1 cellular context compared by ENCODE assay signal in the genomic region with DNA sequence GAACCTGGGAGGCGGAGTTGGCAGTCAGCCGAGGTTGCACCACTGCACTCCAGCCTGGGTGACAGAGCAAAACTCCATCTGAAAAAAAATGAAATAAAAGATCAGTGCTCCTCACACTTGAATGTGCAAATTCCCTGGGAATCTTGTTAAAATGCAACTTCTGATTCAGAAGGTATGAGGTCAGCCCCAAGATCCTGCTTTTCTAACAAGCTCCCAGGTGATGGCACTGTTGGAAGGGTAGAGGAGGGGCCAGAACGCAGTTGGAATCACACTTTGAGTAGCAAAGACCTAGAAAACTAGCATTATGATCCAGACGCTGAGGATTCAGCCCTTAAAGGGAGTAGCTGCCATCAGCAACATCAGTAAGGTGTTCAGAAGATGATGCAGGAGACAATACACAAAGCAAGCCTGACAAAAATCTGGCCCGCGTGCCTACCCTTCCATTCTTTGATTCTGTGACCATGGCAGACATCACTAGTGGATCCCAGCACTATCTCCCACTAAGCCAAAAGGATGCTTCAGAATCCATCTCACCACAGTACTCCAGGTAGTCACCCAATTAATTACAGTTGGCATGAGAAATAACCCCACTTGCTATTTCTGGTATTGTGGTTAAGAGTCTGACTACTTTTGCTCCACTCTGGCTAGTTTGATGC.
TF ChIP-seq lines count a peak whose summit lies in the region.

No MANE protein-coding gene starts in this region.

TF ChIP-seq in GM23338, 12 proteins besides CTCF, POLR2A, EP300 and RAD21 (continued from another document):
- TF ChIP-seq POLR2AphosphoS5 (IDR thresholded peaks at IDR 0.05; ENCODE audit: low read depth), result no peak
- TF ChIP-seq, protein P1, sequence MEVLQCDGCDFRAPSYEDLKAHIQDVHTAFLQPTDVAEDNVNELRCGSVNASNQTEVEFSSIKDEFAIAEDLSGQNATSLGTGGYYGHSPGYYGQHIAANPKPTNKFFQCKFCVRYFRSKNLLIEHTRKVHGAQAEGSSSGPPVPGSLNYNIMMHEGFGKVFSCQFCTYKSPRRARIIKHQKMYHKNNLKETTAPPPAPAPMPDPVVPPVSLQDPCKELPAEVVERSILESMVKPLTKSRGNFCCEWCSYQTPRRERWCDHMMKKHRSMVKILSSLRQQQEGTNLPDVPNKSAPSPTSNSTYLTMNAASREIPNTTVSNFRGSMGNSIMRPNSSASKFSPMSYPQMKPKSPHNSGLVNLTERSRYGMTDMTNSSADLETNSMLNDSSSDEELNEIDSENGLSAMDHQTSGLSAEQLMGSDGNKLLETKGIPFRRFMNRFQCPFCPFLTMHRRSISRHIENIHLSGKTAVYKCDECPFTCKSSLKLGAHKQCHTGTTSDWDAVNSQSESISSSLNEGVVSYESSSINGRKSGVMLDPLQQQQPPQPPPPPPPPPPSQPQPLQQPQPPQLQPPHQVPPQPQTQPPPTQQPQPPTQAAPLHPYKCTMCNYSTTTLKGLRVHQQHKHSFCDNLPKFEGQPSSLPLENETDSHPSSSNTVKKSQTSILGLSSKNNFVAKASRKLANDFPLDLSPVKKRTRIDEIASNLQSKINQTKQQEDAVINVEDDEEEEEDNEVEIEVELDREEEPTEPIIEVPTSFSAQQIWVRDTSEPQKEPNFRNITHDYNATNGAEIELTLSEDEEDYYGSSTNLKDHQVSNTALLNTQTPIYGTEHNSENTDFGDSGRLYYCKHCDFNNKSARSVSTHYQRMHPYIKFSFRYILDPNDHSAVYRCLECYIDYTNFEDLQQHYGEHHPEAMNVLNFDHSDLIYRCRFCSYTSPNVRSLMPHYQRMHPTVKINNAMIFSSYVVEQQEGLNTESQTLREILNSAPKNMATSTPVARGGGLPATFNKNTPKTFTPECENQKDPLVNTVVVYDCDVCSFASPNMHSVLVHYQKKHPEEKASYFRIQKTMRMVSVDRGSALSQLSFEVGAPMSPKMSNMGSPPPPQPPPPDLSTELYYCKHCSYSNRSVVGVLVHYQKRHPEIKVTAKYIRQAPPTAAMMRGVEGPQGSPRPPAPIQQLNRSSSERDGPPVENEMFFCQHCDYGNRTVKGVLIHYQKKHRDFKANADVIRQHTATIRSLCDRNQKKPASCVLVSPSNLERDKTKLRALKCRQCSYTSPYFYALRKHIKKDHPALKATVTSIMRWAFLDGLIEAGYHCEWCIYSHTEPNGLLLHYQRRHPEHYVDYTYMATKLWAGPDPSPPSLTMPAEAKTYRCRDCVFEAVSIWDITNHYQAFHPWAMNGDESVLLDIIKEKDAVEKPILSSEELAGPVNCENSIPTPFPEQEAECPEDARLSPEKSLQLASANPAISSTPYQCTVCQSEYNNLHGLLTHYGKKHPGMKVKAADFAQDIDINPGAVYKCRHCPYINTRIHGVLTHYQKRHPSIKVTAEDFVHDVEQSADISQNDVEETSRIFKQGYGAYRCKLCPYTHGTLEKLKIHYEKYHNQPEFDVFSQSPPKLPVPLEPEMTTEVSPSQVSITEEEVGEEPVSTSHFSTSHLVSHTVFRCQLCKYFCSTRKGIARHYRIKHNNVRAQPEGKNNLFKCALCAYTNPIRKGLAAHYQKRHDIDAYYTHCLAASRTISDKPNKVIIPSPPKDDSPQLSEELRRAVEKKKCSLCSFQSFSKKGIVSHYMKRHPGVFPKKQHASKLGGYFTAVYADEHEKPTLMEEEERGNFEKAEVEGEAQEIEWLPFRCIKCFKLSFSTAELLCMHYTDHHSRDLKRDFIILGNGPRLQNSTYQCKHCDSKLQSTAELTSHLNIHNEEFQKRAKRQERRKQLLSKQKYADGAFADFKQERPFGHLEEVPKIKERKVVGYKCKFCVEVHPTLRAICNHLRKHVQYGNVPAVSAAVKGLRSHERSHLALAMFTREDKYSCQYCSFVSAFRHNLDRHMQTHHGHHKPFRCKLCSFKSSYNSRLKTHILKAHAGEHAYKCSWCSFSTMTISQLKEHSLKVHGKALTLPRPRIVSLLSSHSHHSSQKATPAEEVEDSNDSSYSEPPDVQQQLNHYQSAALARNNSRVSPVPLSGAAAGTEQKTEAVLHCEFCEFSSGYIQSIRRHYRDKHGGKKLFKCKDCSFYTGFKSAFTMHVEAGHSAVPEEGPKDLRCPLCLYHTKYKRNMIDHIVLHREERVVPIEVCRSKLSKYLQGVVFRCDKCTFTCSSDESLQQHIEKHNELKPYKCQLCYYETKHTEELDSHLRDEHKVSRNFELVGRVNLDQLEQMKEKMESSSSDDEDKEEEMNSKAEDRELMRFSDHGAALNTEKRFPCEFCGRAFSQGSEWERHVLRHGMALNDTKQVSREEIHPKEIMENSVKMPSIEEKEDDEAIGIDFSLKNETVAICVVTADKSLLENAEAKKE (CRISPR knock-in tag; IDR thresholded peaks at IDR 0.05), result no peak
- TF ChIP-seq EZH2 (IDR thresholded peaks at IDR 0.05; ENCODE audit: low read depth, unreplicated experiment), result no peak
- no peak for TF ChIP-seq EZH2phosphoT487 (IDR thresholded peaks at IDR 0.05; ENCODE audit: unreplicated experiment)
- no peak for TF ChIP-seq CREB1 (CRISPR knock-in tag; IDR thresholded peaks at IDR 0.05; ENCODE audit: low read depth)
- TF ChIP-seq STAT1 (IDR thresholded peaks at IDR 0.05; ENCODE audit: unreplicated experiment), result no peak
- no peak for TF ChIP-seq ZNF331 (CRISPR knock-in tag; IDR thresholded peaks at IDR 0.05; ENCODE audit: low read depth)
